Comparison of ENCODE assay signal across 9 cellular contexts in genomic region chr22:23218867-23219251, GRCh38. TPM values are rescaled to one million over a fixed set of nuclear protein-coding genes. Genes with fewer than 3 reads are reported as not detected.
A peak's percentile ranks its signal among the peaks of the same experiment; 100 is the strongest.
DNase-seq lines count a peak whose midpoint lies in the region; ATAC-seq and TF ChIP-seq lines count a peak whose summit lies in the region.
"Had no signal": no experiment of that assay in that cellular context is flagged by ENCODE, and none has a peak within 500 bp of the region (broad histone marks: within the 10 kb centered on the region; RNA-seq: fewer than 3 reads in every experiment).

No MANE protein-coding gene starts in this region.

- no peaks in the 10 kb centered on the region for H3K27me3 ChIP-seq in naive thymus-derived CD4-positive, alpha-beta T cell (ENCODE audit: control insufficient read depth in 2 of 2, insufficient read depth in 2 of 2, low read length in 2 of 2)

- no peaks in the 10 kb centered on the region for H3K9me3 Mint-ChIP-seq in activated CD4-positive, alpha-beta T cell treated with anti-CD3 and anti-CD28 coated beads, Interleukin-2, amount 10 ng/mL, durations not matched to agents 7 days and 5 days
- H3K9me3 Mint-ChIP-seq in dendritic cell treated with granulocyte-macrophage colony-stimulating factor and Interleukin-4, amounts not matched to agents 40 ng/mL and 50 ng/mL, for 4 days = no peaks in the 10 kb centered on the region
- H3K9me3 Mint-ChIP-seq in naive thymus-derived CD4-positive, alpha-beta T cell = peaks cover 0 to 1% (median 0%) of the 10 kb centered on the region in 11 donors

- H3K36me3 Mint-ChIP-seq in activated CD4-positive, alpha-beta T cell treated with anti-CD3 and anti-CD28 coated beads, Interleukin-2, amount 10 ng/mL, durations not matched to agents 7 days and 5 days (ENCODE audit: low read depth) = peaks cover 3% of the 10 kb centered on the region
- no peaks in the 10 kb centered on the region for H3K36me3 Mint-ChIP-seq in dendritic cell treated with granulocyte-macrophage colony-stimulating factor and Interleukin-4, amounts not matched to agents 40 ng/mL and 50 ng/mL, for 4 days (ENCODE audit: low read depth)
- H3K36me3 Mint-ChIP-seq in naive thymus-derived CD4-positive, alpha-beta T cell = peaks cover 0 to 4% (median 0%) of the 10 kb centered on the region in 5 donors

- no peak for DNase-seq in activated CD4-positive, alpha-beta T cell treated with anti-CD3 and anti-CD28 coated beads, Interleukin-2, amount 10 ng/mL, durations not matched to agents 7 days and 5 days
- DNase-seq in activated CD4-positive, alpha-beta T cell treated with anti-CD3 and anti-CD28 coated beads for 1 hour = no peak
- DNase-seq in NCI-H774 (lab: John Stamatoyannopoulos, UW) (peak; percentile 53), AG20443 (ENCODE audit: low spot score) (no peak), omental fat pad (ENCODE audit: low spot score) (no peak), midbrain (lab: John Stamatoyannopoulos, UW) (no peak)
- DNase-seq in naive thymus-derived CD4-positive, alpha-beta T cell = no peak

- intact Hi-C loops in dendritic cell treated with granulocyte-macrophage colony-stimulating factor and Interleukin-4, amounts not matched to agents 40 ng/mL and 50 ng/mL, for 4 days (cut with micrococcal nuclease) = no loop called here
- intact Hi-C loops in naive thymus-derived CD4-positive, alpha-beta T cell (cut with micrococcal nuclease) = loop anchor here (1.0 to 2.0 kb wide), 3 partner anchors 14 to 36 kb away; no protein-coding TSS in a partner anchor

- no peaks in the 10 kb centered on the region for H3K27me3 Mint-ChIP-seq in activated CD4-positive, alpha-beta T cell treated with anti-CD3 and anti-CD28 coated beads, Interleukin-2, amount 10 ng/mL, durations not matched to agents 7 days and 5 days
- no peaks in the 10 kb centered on the region for H3K27me3 Mint-ChIP-seq in dendritic cell treated with granulocyte-macrophage colony-stimulating factor and Interleukin-4, amounts not matched to agents 40 ng/mL and 50 ng/mL, for 4 days
- H3K27me3 Mint-ChIP-seq in naive thymus-derived CD4-positive, alpha-beta T cell = no peaks in the 10 kb centered on the region

- no peaks in the 10 kb centered on the region for H3K36me3 ChIP-seq in naive thymus-derived CD4-positive, alpha-beta T cell (ENCODE audit: control insufficient read depth in 2 of 3, insufficient read depth in 3 of 3, low read length in 3 of 3)

- no peak for ATAC-seq in naive thymus-derived CD4-positive, alpha-beta T cell
- no peak for ATAC-seq in omental fat pad (ENCODE audit: low FRiP score)

- CTCF ChIA-PET in activated CD4-positive, alpha-beta T cell treated with anti-CD3 and anti-CD28 coated beads, Interleukin-2, amount 10 ng/mL, durations not matched to agents 7 days and 5 days (lab: Charles Lee) = interaction anchor here (0.6 to 1.1 kb wide), 4 partner anchors 8 to 1843 kb away, joined by 4 to 5 read pairs (median 4); no protein-coding TSS in a partner anchor
- CTCF ChIA-PET in naive thymus-derived CD4-positive, alpha-beta T cell (lab: Charles Lee) = interaction anchor here (1.2 to 1.6 kb wide), 4 partner anchors 11 to 71 kb away, joined by 3 read pairs; no protein-coding TSS in a partner anchor

- H3K9me3 ChIP-seq in naive thymus-derived CD4-positive, alpha-beta T cell (ENCODE audit: control insufficient read depth in 2 of 3, low read length in 3 of 3) = no peaks in the 10 kb centered on the region

- H3K27ac ChIP-seq in naive thymus-derived CD4-positive, alpha-beta T cell (ENCODE audit: low read depth, low read length) = peak overlapping the region; percentile 70
- H3K27ac ChIP-seq: C4-2B had no signal

- no peak for TF ChIP-seq CTCF in omental fat pad (IDR thresholded peaks at IDR 0.05)

- peak overlapping the region; percentile 97 for H3K27ac Mint-ChIP-seq in activated CD4-positive, alpha-beta T cell treated with anti-CD3 and anti-CD28 coated beads, Interleukin-2, amount 10 ng/mL, durations not matched to agents 7 days and 5 days
- H3K27ac Mint-ChIP-seq in dendritic cell treated with granulocyte-macrophage colony-stimulating factor and Interleukin-4, amounts not matched to agents 40 ng/mL and 50 ng/mL, for 4 days = peak overlapping the region; percentile 84
- peak overlapping the region; percentile 80 to 99 (median 86) for H3K27ac Mint-ChIP-seq in naive thymus-derived CD4-positive, alpha-beta T cell

- H3K4me3 Mint-ChIP-seq in activated CD4-positive, alpha-beta T cell treated with anti-CD3 and anti-CD28 coated beads, Interleukin-2, amount 10 ng/mL, durations not matched to agents 7 days and 5 days = peak overlapping the region; percentile 82
- peak overlapping the region; percentile 74 for H3K4me3 Mint-ChIP-seq in dendritic cell treated with granulocyte-macrophage colony-stimulating factor and Interleukin-4, amounts not matched to agents 40 ng/mL and 50 ng/mL, for 4 days
- H3K4me3 Mint-ChIP-seq in naive thymus-derived CD4-positive, alpha-beta T cell = peak overlapping the region; percentile 78 to 94 (median 88)

- peak overlapping the region; percentile 29 for H3K4me3 ChIP-seq in naive thymus-derived CD4-positive, alpha-beta T cell (ENCODE audit: low read length)

- H3K4me1 ChIP-seq in naive thymus-derived CD4-positive, alpha-beta T cell (ENCODE audit: control insufficient read depth in 2 of 2, insufficient read depth in 2 of 2, low read length in 2 of 2) = peaks cover 21 to 90% of the 10 kb centered on the region in 2 donors

- POLR2A ChIA-PET in activated CD4-positive, alpha-beta T cell treated with anti-CD3 and anti-CD28 coated beads, Interleukin-2, amount 10 ng/mL, durations not matched to agents 7 days and 5 days (lab: Charles Lee) = no interaction called here
- POLR2A ChIA-PET in naive thymus-derived CD4-positive, alpha-beta T cell (lab: Charles Lee) = interaction anchor here (0.6 to 1.5 kb wide), 5 partner anchors 8 to 60 kb away, joined by 3 to 9 read pairs (median 3); no protein-coding TSS in a partner anchor

- peaks cover 94% of the 10 kb centered on the region for H3K4me1 Mint-ChIP-seq in activated CD4-positive, alpha-beta T cell treated with anti-CD3 and anti-CD28 coated beads, Interleukin-2, amount 10 ng/mL, durations not matched to agents 7 days and 5 days
- H3K4me1 Mint-ChIP-seq in dendritic cell treated with granulocyte-macrophage colony-stimulating factor and Interleukin-4, amounts not matched to agents 40 ng/mL and 50 ng/mL, for 4 days (ENCODE audit: low read depth) = peaks cover 99% of the 10 kb centered on the region
- peaks cover 81 to 100% (median 98%) of the 10 kb centered on the region in 7 donors for H3K4me1 Mint-ChIP-seq in naive thymus-derived CD4-positive, alpha-beta T cell

RNA-seq across cellular contexts. Expression of gene BCR, which starts 38.5 kb away (rescaled TPM):
- total RNA-seq in activated CD4-positive, alpha-beta T cell treated with anti-CD3 and anti-CD28 coated beads, Interleukin-2, amount 10 ng/mL, durations not matched to agents 7 days and 5 days = 10 to 100 TPM; 45.6 to 48.1 TPM
- 100 to 1,000 TPM in 1 of 5 experiments, 10 to 100 TPM in 4; 56.2 to 103 (median 94.3) TPM for total RNA-seq in naive thymus-derived CD4-positive, alpha-beta T cell
- polyA plus RNA-seq in naive thymus-derived CD4-positive, alpha-beta T cell = 10 to 100 TPM in 1 of 2 donors, 1 to 10 TPM in 1; 6.1 to 19.1 TPM
- 100 to 1,000 TPM in 1 of 4 donors, 10 to 100 TPM in 3; 34.8 to 128 (median 51.4) TPM for total RNA-seq in omental fat pad
